Comparison of ENCODE assay signal across 24 cellular contexts in the genomic region with DNA sequence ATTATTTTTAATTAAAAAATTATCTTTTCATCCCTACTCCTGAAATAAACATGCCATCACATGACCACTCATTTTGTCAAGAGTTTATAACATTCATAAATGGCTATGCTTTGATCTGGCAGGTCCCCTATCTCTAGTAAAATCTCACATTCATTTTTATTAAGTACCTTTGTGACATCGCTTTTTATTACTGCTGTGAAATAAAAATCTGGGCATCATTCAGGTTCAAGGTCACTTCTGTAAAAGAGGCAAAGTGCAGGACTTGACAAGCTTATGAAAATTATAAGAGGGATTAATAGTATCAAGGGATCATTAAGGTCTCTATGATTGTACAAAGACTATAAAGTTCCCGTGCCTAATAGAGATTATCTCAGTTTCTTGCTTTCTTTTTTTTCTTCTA.
A peak's percentile ranks its signal among the peaks of the same experiment; 100 is the strongest.
DNase-seq lines count a peak whose midpoint lies in the region; ATAC-seq, FAIRE-seq and TF ChIP-seq lines count a peak whose summit lies in the region.
"Had no signal": no experiment of that assay in that cellular context is flagged by ENCODE, and none has a peak within 500 bp of the region (broad histone marks: within the 10 kb centered on the region; RNA-seq: fewer than 3 reads in every experiment).

No MANE protein-coding gene starts in this region.

- H4K20me1 ChIP-seq in SK-N-SH (ENCODE audit: insufficient read depth): no peaks in the 10 kb centered on the region
- H4K20me1 ChIP-seq: BLaER1 treated with 17β-estradiol and CSF1 and Interleukin-3, amounts not matched to agents 10 nM and 100 nM had no signal

- no peak overlapping the region for H3K27ac ChIP-seq in SK-N-SH (ENCODE audit: low read depth in 2 of 2, low read length in 1 of 2)
- peak overlapping the region; percentile 38; the same call in 1 of the 2 replicates for H3K27ac ChIP-seq in VCaP
- no peak overlapping the region for H3K27ac ChIP-seq in small intestine (ENCODE audit: low read depth in 1 of 2, low read length in 1 of 2)
- H3K27ac ChIP-seq: A549; BLaER1 treated with 17β-estradiol and CSF1 and Interleukin-3, amounts not matched to agents 10 nM and 100 nM; GM23248 had no signal

- H3F3A ChIP-seq in SK-N-SH (replicated peaks; ENCODE audit: insufficient read depth): no peaks in the 10 kb centered on the region

- TF ChIP-seq CTCF in SK-N-SH (IDR thresholded peaks at IDR 0.05) (no peak), VCaP (conservative IDR thresholded peaks at IDR 0.05) (no peak)

- H3K9me2 ChIP-seq in SK-N-SH: no peaks in the 10 kb centered on the region

- DNase-seq in SK-N-SH (no peak), small intestine (peak; percentile 59), inferior parietal cortex (ENCODE audit: extremely low spot score) (no peak), Right ventricle myocardium inferior (ENCODE audit: missing footprints) (no peak)
- DNase-seq: 8988T; ACHN; AML-193; BE2C; Calu3; CD4-positive, alpha-beta T cell; COR-L47; DMS53; EL; GDM1; GM23248; H7; HCEC 1CT had no signal

- TF ChIP-seq EP300 in SK-N-SH (IDR thresholded peaks at IDR 0.05; ENCODE audit: borderline replicate concordance in 1 of 2, low read depth in 1 of 2, low read length in 1 of 2): no peak

- POLR2A ChIA-PET in SK-N-SH (lab: Yijun Ruan, JAX): no interaction called here

- H3K9ac ChIP-seq in SK-N-SH: no peak overlapping the region
- H3K9ac ChIP-seq: BLaER1 treated with 17β-estradiol and CSF1 and Interleukin-3, amounts not matched to agents 10 nM and 100 nM; GM23248 had no signal

- H3K36me3 ChIP-seq in SK-N-SH (replicated peaks in 1 of 2; ENCODE audit: control insufficient read depth in 1 of 2, insufficient read depth in 2 of 2, low read length in 1 of 2): no peaks in the 10 kb centered on the region
- H3K36me3 ChIP-seq in small intestine (ENCODE audit: control insufficient read depth in 2 of 2, insufficient read depth in 2 of 2, low read length in 2 of 2): no peaks in the 10 kb centered on the region
- H3K36me3 ChIP-seq: BE2C; BLaER1 treated with 17β-estradiol and CSF1 and Interleukin-3, amounts not matched to agents 10 nM and 100 nM had no signal

- no peak for TF ChIP-seq RAD21 in SK-N-SH (IDR thresholded peaks at IDR 0.05; ENCODE audit: low read length)

- 92% methylated on average over 2 of the region's 2 CpGs for WGBS in SK-N-SH (ENCODE audit: low lambda C conversion rate)
- 14 to 56% (median 33%) methylated on average over 2 of the region's 2 CpGs for WGBS in small intestine, 3 donors

- FAIRE-seq in small intestine (lab: Jason Lieb, UNC): no peak
- FAIRE-seq: A549, GM12878, GM19239, H1 had no signal

- intact Hi-C loops in Right ventricle myocardium inferior (cut with DNase I): no loop called here

- ATAC-seq in SK-N-SH treated with all-trans-retinoic acid at 6 μM for 48 hours (no peak), Right ventricle myocardium inferior (no peak)
- ATAC-seq: A549, GM12878 had no signal

- H3K4me2 ChIP-seq in SK-N-SH: no peak overlapping the region
- H3K4me2 ChIP-seq: A549; BLaER1 treated with 17β-estradiol and CSF1 and Interleukin-3, amounts not matched to agents 10 nM and 100 nM had no signal

- H3K4me1 ChIP-seq in SK-N-SH (ENCODE audit: control insufficient read depth in 1 of 2, insufficient read depth in 2 of 2, low read depth in 1 of 2, low read length in 1 of 2) (no peaks in the 10 kb centered on the region; a peak in 1 of 4 replicates), small intestine (ENCODE audit: control insufficient read depth in 2 of 2, insufficient read depth in 1 of 2, low read depth in 1 of 2, low read length in 1 of 2) (no peaks in the 10 kb centered on the region)

- H3K4me3 ChIP-seq in SK-N-SH (ENCODE audit: low read depth in 2 of 2, low read length in 1 of 2) (no peak overlapping the region), small intestine (ENCODE audit: low read depth in 1 of 2, low read length in 2 of 2) (no peak overlapping the region)
- H3K4me3 ChIP-seq: A549; BLaER1 treated with 17β-estradiol and CSF1 and Interleukin-3, amounts not matched to agents 10 nM and 100 nM; GM12878; GM23248 had no signal

- no peak overlapping the region for H2AFZ ChIP-seq in SK-N-SH (ENCODE audit: low read depth)
- H2AFZ ChIP-seq: GM23248 had no signal

- no peaks in the 10 kb centered on the region for H3K27me3 ChIP-seq in SK-N-SH (ENCODE audit: insufficient read depth)
- no peaks in the 10 kb centered on the region for H3K27me3 ChIP-seq in small intestine (ENCODE audit: control insufficient read depth in 2 of 2, insufficient read depth in 2 of 2, low read length in 2 of 2)
- H3K27me3 ChIP-seq: BE2C; BLaER1 treated with 17β-estradiol and CSF1 and Interleukin-3, amounts not matched to agents 10 nM and 100 nM had no signal

- CTCF ChIA-PET in SK-N-SH (lab: Yijun Ruan, JAX): interaction anchor here (0.9 kb wide), 1 partner anchor 11 kb away, joined by 3 read pairs; no protein-coding TSS in a partner anchor

- H3K9me3 ChIP-seq in SK-N-SH: no peaks in the 10 kb centered on the region
- no peaks in the 10 kb centered on the region for H3K9me3 ChIP-seq in small intestine (ENCODE audit: control insufficient read depth, low read depth)
- H3K9me3 ChIP-seq: A549; BE2C; BLaER1 treated with 17β-estradiol and CSF1 and Interleukin-3, amounts not matched to agents 10 nM and 100 nM had no signal

- H3K79me2 ChIP-seq in SK-N-SH (ENCODE audit: insufficient read depth): no peaks in the 10 kb centered on the region

TF ChIP-seq in SK-N-SH treated with all-trans-retinoic acid at 6 μM for 48 hours, 23 proteins besides CTCF, POLR2A, EP300 and RAD21:
- TF ChIP-seq ISL1 (CRISPR knock-in tag; IDR thresholded peaks at IDR 0.05) (peak; percentile 21; the same call in 1 of the 2 replicates), ZNF70 (CRISPR knock-in tag; IDR thresholded peaks at IDR 0.05) (no peak)

TF ChIP-seq in SK-N-SH, 30 proteins besides CTCF, POLR2A, EP300 and RAD21:
- TF ChIP-seq MEF2A (IDR thresholded peaks at IDR 0.05; ENCODE audit: borderline replicate concordance, low read depth) (no peak), NRF1 (IDR thresholded peaks at IDR 0.05; ENCODE audit: low read depth, low read length) (no peak), SIN3A (IDR thresholded peaks at IDR 0.05; ENCODE audit: borderline replicate concordance, low read depth, low read length) (no peak), RCOR1 (IDR thresholded peaks at IDR 0.05; ENCODE audit: low read length) (no peak), GATA2 (CRISPR knock-in tag; IDR thresholded peaks at IDR 0.05) (no peak), YY1 (IDR thresholded peaks at IDR 0.05; ENCODE audit: low read depth) (no peak), JUND (IDR thresholded peaks at IDR 0.05) (no peak), RFX5 (IDR thresholded peaks at IDR 0.05; ENCODE audit: low read length) (no peak), MXI1 (IDR thresholded peaks at IDR 0.05; ENCODE audit: low read depth, low read length) (no peak), FOXJ3 (CRISPR knock-in tag; IDR thresholded peaks at IDR 0.05) (no peak), FOSL2 (IDR thresholded peaks at IDR 0.05; ENCODE audit: borderline replicate concordance, low read depth) (no peak), RXRA (IDR thresholded peaks at IDR 0.05; ENCODE audit: borderline replicate concordance, low read depth) (no peak), PBX3 (IDR thresholded peaks at IDR 0.05) (no peak)
- TF ChIP-seq, protein P1, sequence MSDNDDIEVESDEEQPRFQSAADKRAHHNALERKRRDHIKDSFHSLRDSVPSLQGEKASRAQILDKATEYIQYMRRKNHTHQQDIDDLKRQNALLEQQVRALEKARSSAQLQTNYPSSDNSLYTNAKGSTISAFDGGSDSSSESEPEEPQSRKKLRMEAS (IDR thresholded peaks at IDR 0.05; ENCODE audit: low read depth): no peak
